In the genomic region with DNA sequence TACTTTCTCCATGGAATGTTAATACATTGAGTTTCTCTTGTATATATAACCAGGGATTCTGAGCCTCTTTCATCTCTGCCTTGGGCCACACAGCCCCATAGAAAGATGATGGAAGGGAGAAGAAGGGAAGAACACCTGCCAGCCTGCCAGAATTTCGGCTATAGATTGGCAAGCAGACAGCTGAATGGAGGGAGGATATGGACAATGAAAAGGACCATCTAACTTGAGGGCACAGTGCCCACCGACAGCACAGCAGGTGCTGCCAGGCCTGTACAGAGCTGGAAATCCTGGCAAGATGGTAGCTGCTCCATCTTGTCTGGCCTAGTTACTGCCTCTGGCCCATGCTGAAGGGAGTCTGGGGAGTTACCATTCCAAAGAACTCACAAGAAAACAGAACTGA, we compare ENCODE assay signal across 18 cellular contexts.
"Had no signal": no experiment of that assay in that cellular context is flagged by ENCODE, and none has a peak within 500 bp of the region (broad histone marks: within the 10 kb centered on the region; RNA-seq: fewer than 3 reads in every experiment).

No MANE protein-coding gene starts in this region.

- H3K4me1 Mint-ChIP-seq: activated CD4-positive, alpha-beta T cell treated with anti-CD3 and anti-CD28 coated beads for 36 hours had no signal

- H3K27ac Mint-ChIP-seq: activated CD4-positive, alpha-beta T cell treated with anti-CD3 and anti-CD28 coated beads for 36 hours; activated naive CD8-positive, alpha-beta T cell; activated T-helper 1 cell treated with anti-CD3 and anti-CD28 coated beads, Interleukin-12 subunit alpha, Interleukin-12 subunit beta, Interleukin-2, Interleukin-4 antibody, amounts not matched to agents 30 ng/mL and 10 ng/mL and 1 ng/mL, durations not matched to agents 14 hours and 24 hours and 36 hours; mesothelial cell of epicardium; natural killer cell treated with Interleukin-12 subunit alpha and Interleukin-12 subunit beta and Interleukin-15 and Interleukin-18, amount 100 ng/mL, for 72 hours; T-helper 2 cell treated with Interferon-gamma antibody and Interleukin-4, amounts not matched to agents 5 μg/mL and 100 μg/mL, for 36 hours; WTC11 had no signal

- H3K36me3 ChIP-seq: lower lobe of right lung, transverse colon had no signal

- FAIRE-seq: islet of Langerhans, TTC549 had no signal

- H3K27ac ChIP-seq: dorsolateral prefrontal cortex, lower lobe of right lung, transverse colon had no signal

- H3K4me1 ChIP-seq: lower lobe of right lung had no signal

- H3K9me3 ChIP-seq: lower lobe of right lung, transverse colon had no signal

- H3K9me3 Mint-ChIP-seq: natural killer cell treated with Interleukin-12 subunit alpha and Interleukin-12 subunit beta and Interleukin-15 and Interleukin-18, amount 100 ng/mL, for 72 hours; T-helper 2 cell treated with Interferon-gamma antibody and Interleukin-4, amounts not matched to agents 5 μg/mL and 100 μg/mL, for 36 hours had no signal

- H3K4me3 Mint-ChIP-seq: activated CD4-positive, alpha-beta T cell treated with anti-CD3 and anti-CD28 coated beads for 36 hours; activated naive CD8-positive, alpha-beta T cell; activated T-helper 1 cell treated with anti-CD3 and anti-CD28 coated beads, Interleukin-12 subunit alpha, Interleukin-12 subunit beta, Interleukin-2, Interleukin-4 antibody, amounts not matched to agents 30 ng/mL and 10 ng/mL and 1 ng/mL, durations not matched to agents 14 hours and 24 hours and 36 hours; mesothelial cell of epicardium; natural killer cell treated with Interleukin-12 subunit alpha and Interleukin-12 subunit beta and Interleukin-15 and Interleukin-18, amount 100 ng/mL, for 72 hours; T-helper 2 cell treated with Interferon-gamma antibody and Interleukin-4, amounts not matched to agents 5 μg/mL and 100 μg/mL, for 36 hours; WTC11 had no signal

- ATAC-seq: activated CD4-positive, alpha-beta T cell treated with anti-CD3 and anti-CD28 coated beads for 36 hours; left cardiac atrium; lower lobe of right lung; natural killer cell treated with Interleukin-12 subunit alpha and Interleukin-12 subunit beta and Interleukin-15 and Interleukin-18, amount 100 ng/mL, for 72 hours; stimulated activated naive CD8-positive, alpha-beta T cell treated with anti-CD3 and anti-CD28 coated beads, Interleukin-15, Interleukin-2, amounts not matched to agents 100 U/mL and 50 U/mL, for 24 hours; WTC11 had no signal

- H3K36me3 Mint-ChIP-seq: activated naive CD8-positive, alpha-beta T cell; natural killer cell treated with Interleukin-12 subunit alpha and Interleukin-12 subunit beta and Interleukin-15 and Interleukin-18, amount 100 ng/mL, for 72 hours had no signal

- H3K27me3 ChIP-seq: dorsolateral prefrontal cortex, hepatocyte, transverse colon had no signal

- H2AFZ ChIP-seq: hepatocyte had no signal

- H3K27me3 Mint-ChIP-seq: activated CD4-positive, alpha-beta T cell treated with anti-CD3 and anti-CD28 coated beads for 36 hours; activated naive CD8-positive, alpha-beta T cell; natural killer cell treated with Interleukin-12 subunit alpha and Interleukin-12 subunit beta and Interleukin-15 and Interleukin-18, amount 100 ng/mL, for 72 hours had no signal

- DNase-seq: activated CD4-positive, alpha-beta T cell treated with anti-CD3 and anti-CD28 coated beads for 36 hours; activated CD4-positive, alpha-beta T cell treated with anti-CD3 and anti-CD28 coated beads, Interleukin-2, amount 50 U/mL, for 48 hours; activated gamma-delta T cell treated with Interleukin-2 at 50 U/mL for 16 hours; left cardiac atrium; lower lobe of right lung; stimulated activated CD4-positive, alpha-beta T cell treated with anti-CD3 and anti-CD28 coated beads, Interleukin-2, amount 100 ng/mL, for 24 hours; stimulated activated naive CD8-positive, alpha-beta T cell treated with anti-CD3 and anti-CD28 coated beads, Interleukin-15, Interleukin-2, amounts not matched to agents 100 U/mL and 50 U/mL, for 24 hours; transverse colon had no signal

- H3K4me3 ChIP-seq: dorsolateral prefrontal cortex, hepatocyte, lower lobe of right lung, transverse colon had no signal

- H3K79me2 ChIP-seq: hepatocyte had no signal

- H3K4me2 ChIP-seq: hepatocyte had no signal
